Comparison of ENCODE assay signal across 1 cellular context in the genomic region with DNA sequence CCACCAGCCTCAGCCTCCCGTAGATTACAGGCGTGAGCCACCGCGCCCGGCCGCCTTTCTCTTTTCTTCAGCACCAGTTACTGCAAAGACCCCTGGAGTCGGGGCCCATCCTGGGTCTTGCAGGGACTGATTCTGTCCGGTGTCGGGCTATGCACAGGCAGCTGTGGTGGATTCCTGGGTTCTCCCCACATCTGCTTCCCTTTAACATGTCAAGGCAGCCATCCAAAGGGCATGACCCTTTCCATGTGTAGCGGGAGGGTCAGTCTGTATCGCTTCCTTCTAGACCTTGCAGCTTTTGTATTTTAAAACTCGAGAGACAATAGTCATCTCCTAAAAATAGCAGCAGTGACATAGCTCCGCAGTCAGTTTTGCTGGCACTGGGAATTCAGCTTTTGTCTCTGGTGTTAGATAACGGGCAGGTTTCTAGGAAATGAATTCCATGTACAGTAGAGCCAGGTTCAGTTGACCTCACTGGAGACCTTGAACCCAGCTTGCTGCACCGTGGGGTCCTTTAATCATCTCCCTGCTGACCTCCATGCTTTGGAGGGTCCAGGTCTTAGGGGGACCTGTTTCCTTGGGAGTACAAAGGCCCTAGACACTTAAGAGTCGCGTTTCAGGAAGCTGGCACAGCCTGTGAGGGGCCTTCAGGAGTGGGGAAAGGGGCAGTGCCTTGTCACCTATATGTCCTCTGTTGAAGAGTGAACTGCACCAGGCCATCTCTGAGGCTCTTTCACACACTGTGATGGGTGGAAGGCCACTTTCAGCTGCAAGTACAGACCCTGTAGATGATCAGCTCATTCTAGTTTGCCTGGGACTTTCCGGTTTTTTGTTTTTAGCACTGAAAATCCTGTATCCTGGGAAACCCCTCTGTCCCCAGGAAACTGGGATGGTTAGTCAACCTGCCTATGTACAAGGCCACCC.
A peak's percentile ranks its signal among the peaks of the same experiment; 100 is the strongest.
TF ChIP-seq lines count a peak whose summit lies in the region.

No MANE protein-coding gene starts in this region.

TF ChIP-seq in K562, 482 proteins besides CTCF, POLR2A, EP300 and RAD21 (continued from another document and continues in another):
- TF ChIP-seq, protein P1, sequence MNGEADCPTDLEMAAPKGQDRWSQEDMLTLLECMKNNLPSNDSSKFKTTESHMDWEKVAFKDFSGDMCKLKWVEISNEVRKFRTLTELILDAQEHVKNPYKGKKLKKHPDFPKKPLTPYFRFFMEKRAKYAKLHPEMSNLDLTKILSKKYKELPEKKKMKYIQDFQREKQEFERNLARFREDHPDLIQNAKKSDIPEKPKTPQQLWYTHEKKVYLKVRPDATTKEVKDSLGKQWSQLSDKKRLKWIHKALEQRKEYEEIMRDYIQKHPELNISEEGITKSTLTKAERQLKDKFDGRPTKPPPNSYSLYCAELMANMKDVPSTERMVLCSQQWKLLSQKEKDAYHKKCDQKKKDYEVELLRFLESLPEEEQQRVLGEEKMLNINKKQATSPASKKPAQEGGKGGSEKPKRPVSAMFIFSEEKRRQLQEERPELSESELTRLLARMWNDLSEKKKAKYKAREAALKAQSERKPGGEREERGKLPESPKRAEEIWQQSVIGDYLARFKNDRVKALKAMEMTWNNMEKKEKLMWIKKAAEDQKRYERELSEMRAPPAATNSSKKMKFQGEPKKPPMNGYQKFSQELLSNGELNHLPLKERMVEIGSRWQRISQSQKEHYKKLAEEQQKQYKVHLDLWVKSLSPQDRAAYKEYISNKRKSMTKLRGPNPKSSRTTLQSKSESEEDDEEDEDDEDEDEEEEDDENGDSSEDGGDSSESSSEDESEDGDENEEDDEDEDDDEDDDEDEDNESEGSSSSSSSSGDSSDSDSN (IDR thresholded peaks at IDR 0.05; ENCODE audit: borderline replicate concordance in 1 of 2, low read depth in 2 of 2, low read length in 2 of 2): no peak
- TF ChIP-seq, protein P2, sequence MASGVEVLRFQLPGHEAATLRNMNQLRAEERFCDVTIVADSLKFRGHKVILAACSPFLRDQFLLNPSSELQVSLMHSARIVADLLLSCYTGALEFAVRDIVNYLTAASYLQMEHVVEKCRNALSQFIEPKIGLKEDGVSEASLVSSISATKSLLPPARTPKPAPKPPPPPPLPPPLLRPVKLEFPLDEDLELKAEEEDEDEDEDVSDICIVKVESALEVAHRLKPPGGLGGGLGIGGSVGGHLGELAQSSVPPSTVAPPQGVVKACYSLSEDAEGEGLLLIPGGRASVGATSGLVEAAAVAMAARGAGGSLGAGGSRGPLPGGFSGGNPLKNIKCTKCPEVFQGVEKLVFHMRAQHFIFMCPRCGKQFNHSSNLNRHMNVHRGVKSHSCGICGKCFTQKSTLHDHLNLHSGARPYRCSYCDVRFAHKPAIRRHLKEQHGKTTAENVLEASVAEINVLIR (CRISPR knock-in tag; IDR thresholded peaks at IDR 0.05): no peak
- TF ChIP-seq SP1 (CRISPR knock-in tag; IDR thresholded peaks at IDR 0.05) (no peak), SIN3A (IDR thresholded peaks at IDR 0.05; ENCODE audit: borderline replicate concordance in 2 of 2, control insufficient read depth in 1 of 2, low read depth in 2 of 2, low read length in 2 of 2) (0 out of 4 replicates have a peak, but pooled peaks of 1 of the 2 experiments have one; percentile 46), BDP1 (IDR thresholded peaks at IDR 0.05; ENCODE audit: insufficient read depth, insufficient read length) (no peak), ESRRB (CRISPR knock-in tag; IDR thresholded peaks at IDR 0.05; ENCODE audit: borderline replicate concordance) (no peak), NBN (IDR thresholded peaks at IDR 0.05; ENCODE audit: low read depth) (no peak), ZNF133 (CRISPR knock-in tag; IDR thresholded peaks at IDR 0.05) (no peak), ZNF143 (CRISPR knock-in tag; IDR thresholded peaks at IDR 0.05) (no peak), DNMT1 (IDR thresholded peaks at IDR 0.05) (no peak), CTBP1 (IDR thresholded peaks at IDR 0.05; ENCODE audit: borderline replicate concordance) (peak; percentile 25; the same call in 1 of the 2 replicates), ZNF263 (CRISPR knock-in tag; IDR thresholded peaks at IDR 0.05; ENCODE audit: borderline replicate concordance) (no peak), ESRRA (IDR thresholded peaks at IDR 0.05; ENCODE audit: borderline replicate concordance, low read depth) (peak; percentile 59; the same call in 1 of the 2 replicates), TCF3 (CRISPR knock-in tag; IDR thresholded peaks at IDR 0.05) (peak; percentile 84)
- TF ChIP-seq, protein P3, sequence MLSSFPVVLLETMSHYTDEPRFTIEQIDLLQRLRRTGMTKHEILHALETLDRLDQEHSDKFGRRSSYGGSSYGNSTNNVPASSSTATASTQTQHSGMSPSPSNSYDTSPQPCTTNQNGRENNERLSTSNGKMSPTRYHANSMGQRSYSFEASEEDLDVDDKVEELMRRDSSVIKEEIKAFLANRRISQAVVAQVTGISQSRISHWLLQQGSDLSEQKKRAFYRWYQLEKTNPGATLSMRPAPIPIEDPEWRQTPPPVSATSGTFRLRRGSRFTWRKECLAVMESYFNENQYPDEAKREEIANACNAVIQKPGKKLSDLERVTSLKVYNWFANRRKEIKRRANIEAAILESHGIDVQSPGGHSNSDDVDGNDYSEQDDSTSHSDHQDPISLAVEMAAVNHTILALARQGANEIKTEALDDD (IDR thresholded peaks at IDR 0.05): no peak
- TF ChIP-seq, protein P4, sequence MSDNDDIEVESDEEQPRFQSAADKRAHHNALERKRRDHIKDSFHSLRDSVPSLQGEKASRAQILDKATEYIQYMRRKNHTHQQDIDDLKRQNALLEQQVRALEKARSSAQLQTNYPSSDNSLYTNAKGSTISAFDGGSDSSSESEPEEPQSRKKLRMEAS (CRISPR knock-in tag; IDR thresholded peaks at IDR 0.05): peak; percentile 64; the same call in 1 of the 2 replicates
- TF ChIP-seq, protein P5, sequence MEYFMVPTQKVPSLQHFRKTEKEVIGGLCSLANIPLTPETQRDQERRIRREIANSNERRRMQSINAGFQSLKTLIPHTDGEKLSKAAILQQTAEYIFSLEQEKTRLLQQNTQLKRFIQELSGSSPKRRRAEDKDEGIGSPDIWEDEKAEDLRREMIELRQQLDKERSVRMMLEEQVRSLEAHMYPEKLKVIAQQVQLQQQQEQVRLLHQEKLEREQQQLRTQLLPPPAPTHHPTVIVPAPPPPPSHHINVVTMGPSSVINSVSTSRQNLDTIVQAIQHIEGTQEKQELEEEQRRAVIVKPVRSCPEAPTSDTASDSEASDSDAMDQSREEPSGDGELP (CRISPR knock-in tag; IDR thresholded peaks at IDR 0.05; ENCODE audit: borderline replicate concordance): peak; percentile 92
- TF ChIP-seq, protein P6, sequence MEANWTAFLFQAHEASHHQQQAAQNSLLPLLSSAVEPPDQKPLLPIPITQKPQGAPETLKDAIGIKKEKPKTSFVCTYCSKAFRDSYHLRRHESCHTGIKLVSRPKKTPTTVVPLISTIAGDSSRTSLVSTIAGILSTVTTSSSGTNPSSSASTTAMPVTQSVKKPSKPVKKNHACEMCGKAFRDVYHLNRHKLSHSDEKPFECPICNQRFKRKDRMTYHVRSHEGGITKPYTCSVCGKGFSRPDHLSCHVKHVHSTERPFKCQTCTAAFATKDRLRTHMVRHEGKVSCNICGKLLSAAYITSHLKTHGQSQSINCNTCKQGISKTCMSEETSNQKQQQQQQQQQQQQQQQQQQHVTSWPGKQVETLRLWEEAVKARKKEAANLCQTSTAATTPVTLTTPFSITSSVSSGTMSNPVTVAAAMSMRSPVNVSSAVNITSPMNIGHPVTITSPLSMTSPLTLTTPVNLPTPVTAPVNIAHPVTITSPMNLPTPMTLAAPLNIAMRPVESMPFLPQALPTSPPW (CRISPR knock-in tag; IDR thresholded peaks at IDR 0.05): peak; percentile 24; the same call in 1 of the 2 replicates
- TF ChIP-seq, protein P7, sequence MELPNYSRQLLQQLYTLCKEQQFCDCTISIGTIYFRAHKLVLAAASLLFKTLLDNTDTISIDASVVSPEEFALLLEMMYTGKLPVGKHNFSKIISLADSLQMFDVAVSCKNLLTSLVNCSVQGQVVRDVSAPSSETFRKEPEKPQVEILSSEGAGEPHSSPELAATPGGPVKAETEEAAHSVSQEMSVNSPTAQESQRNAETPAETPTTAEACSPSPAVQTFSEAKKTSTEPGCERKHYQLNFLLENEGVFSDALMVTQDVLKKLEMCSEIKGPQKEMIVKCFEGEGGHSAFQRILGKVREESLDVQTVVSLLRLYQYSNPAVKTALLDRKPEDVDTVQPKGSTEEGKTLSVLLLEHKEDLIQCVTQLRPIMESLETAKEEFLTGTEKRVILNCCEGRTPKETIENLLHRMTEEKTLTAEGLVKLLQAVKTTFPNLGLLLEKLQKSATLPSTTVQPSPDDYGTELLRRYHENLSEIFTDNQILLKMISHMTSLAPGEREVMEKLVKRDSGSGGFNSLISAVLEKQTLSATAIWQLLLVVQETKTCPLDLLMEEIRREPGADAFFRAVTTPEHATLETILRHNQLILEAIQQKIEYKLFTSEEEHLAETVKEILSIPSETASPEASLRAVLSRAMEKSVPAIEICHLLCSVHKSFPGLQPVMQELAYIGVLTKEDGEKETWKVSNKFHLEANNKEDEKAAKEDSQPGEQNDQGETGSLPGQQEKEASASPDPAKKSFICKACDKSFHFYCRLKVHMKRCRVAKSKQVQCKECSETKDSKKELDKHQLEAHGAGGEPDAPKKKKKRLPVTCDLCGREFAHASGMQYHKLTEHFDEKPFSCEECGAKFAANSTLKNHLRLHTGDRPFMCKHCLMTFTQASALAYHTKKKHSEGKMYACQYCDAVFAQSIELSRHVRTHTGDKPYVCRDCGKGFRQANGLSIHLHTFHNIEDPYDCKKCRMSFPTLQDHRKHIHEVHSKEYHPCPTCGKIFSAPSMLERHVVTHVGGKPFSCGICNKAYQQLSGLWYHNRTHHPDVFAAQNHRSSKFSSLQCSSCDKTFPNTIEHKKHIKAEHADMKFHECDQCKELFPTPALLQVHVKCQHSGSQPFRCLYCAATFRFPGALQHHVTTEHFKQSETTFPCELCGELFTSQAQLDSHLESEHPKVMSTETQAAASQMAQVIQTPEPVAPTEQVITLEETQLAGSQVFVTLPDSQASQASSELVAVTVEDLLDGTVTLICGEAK (IDR thresholded peaks at IDR 0.05): no peak
- TF ChIP-seq, protein P7 (CRISPR knock-in tag; IDR thresholded peaks at IDR 0.05): no peak
- TF ChIP-seq, protein P8, sequence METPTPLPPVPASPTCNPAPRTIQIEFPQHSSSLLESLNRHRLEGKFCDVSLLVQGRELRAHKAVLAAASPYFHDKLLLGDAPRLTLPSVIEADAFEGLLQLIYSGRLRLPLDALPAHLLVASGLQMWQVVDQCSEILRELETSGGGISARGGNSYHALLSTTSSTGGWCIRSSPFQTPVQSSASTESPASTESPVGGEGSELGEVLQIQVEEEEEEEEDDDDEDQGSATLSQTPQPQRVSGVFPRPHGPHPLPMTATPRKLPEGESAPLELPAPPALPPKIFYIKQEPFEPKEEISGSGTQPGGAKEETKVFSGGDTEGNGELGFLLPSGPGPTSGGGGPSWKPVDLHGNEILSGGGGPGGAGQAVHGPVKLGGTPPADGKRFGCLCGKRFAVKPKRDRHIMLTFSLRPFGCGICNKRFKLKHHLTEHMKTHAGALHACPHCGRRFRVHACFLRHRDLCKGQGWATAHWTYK (CRISPR knock-in tag; IDR thresholded peaks at IDR 0.05): no peak
